ENCODE assay signal across 8 cellular contexts in the genomic region with DNA sequence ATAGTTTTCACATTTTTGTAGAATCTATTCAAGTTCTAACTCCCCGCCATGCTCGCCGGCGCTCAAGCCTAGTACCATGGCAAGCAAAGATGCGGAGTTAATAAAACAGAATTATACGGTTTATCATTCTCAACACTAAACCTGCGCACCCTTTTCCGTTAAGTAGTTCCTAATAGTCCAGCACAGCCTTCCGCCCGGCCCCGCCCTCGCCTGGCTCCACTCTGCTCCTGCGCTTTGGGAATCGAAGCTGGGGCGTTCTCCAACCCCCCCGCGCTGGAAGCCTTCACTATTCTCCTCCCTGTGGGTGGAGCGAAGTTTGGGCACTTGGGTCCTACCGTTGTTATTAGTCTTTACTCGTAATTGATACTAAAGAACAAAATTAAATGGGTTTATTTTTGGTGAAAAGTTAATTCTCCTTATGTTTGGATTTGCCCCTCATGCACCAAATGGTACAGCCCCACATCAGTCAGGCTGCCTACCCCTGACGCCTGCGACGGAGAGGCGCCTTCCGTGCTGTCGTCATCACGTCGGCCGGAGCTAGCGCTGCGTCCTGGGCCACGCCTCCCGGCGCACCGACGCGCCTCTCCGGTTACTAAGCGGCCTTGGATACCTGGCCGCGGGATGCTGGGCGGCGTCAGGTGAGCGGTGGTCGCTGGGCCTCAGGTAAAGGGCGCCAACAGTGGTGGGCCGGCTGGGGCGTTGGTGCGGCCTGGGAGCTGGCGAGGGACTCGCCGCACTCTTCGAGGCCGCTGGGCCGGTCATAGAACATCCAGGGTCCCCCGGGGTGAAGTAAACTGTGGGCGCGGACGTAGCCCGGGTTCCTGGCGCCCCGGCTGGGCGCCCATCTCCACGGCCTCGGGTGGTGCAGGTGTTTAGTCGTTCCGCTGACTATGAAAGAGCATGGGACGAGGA. TPM values are rescaled to one million over a fixed set of nuclear protein-coding genes. Genes with fewer than 3 reads are reported as not detected.
DNase-seq lines count a peak whose midpoint lies in the region; TF ChIP-seq lines count a peak whose summit lies in the region.

A gene with protein sequence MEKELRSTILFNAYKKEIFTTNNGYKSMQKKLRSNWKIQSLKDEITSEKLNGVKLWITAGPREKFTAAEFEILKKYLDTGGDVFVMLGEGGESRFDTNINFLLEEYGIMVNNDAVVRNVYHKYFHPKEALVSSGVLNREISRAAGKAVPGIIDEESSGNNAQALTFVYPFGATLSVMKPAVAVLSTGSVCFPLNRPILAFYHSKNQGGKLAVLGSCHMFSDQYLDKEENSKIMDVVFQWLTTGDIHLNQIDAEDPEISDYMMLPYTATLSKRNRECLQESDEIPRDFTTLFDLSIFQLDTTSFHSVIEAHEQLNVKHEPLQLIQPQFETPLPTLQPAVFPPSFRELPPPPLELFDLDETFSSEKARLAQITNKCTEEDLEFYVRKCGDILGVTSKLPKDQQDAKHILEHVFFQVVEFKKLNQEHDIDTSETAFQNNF (plus strand): TSS at position 546 of the 912 bp plus-strand sequence. CDS start 3,762 bp downstream, outside the sequence.

- peaks cover 17% of the 10 kb centered on the region for H3K4me1 ChIP-seq in Loucy (ENCODE audit: insufficient read depth, low read length, poor library complexity, severe bottlenecking)

- peak within 1 kb of the TSS; percentile 85 for H3K9ac ChIP-seq in Loucy (ENCODE audit: low read depth, low read length, poor library complexity, severe bottlenecking)

- H3K4me3 Mint-ChIP-seq in nephron: peak within 1 kb of the TSS; percentile 94 to 98 (median 97)
- peak within 1 kb of the TSS; percentile 90 for H3K4me3 Mint-ChIP-seq in stimulated activated naive CD8-positive, alpha-beta T cell treated with anti-CD3 and anti-CD28 coated beads, Interleukin-15, Interleukin-2, amounts not matched to agents 100 ng/mL and 50 ng/mL, for 24 hours

- peak within 1 kb of the TSS; percentile 96 for H3K4me2 ChIP-seq in Loucy (ENCODE audit: low read depth, low read length, poor library complexity, severe bottlenecking)

- H3K36me3 Mint-ChIP-seq in nephron (ENCODE audit: low read depth): peaks cover 16% of the 10 kb centered on the region
- peaks cover 9% of the 10 kb centered on the region for H3K36me3 Mint-ChIP-seq in stimulated activated naive CD8-positive, alpha-beta T cell treated with anti-CD3 and anti-CD28 coated beads, Interleukin-15, Interleukin-2, amounts not matched to agents 100 ng/mL and 50 ng/mL, for 24 hours (ENCODE audit: low read depth)

- DNase-seq in EH (ENCODE audit: low read depth): peak; percentile 90
- DNase-seq in H4 (ENCODE audit: low spot score): peak; percentile 92
- DNase-seq in activated effector memory CD4-positive, alpha-beta T cell treated with Interleukin-2 at 50 U/mL for 16 hours: peak; percentile 80
- DNase-seq in fibroblast of pulmonary artery (ENCODE audit: low read depth): peak; percentile 92

- no peaks in the 10 kb centered on the region for H3K36me3 ChIP-seq in Loucy (ENCODE audit: insufficient read depth, low read length)

- peaks cover 17% of the 10 kb centered on the region for H3K4me1 Mint-ChIP-seq in nephron
- peaks cover 20% of the 10 kb centered on the region for H3K4me1 Mint-ChIP-seq in stimulated activated naive CD8-positive, alpha-beta T cell treated with anti-CD3 and anti-CD28 coated beads, Interleukin-15, Interleukin-2, amounts not matched to agents 100 ng/mL and 50 ng/mL, for 24 hours (ENCODE audit: low read depth)

- H3K27me3 Mint-ChIP-seq in nephron (ENCODE audit: low read depth): no peaks in the 10 kb centered on the region
- peaks cover 5% of the 10 kb centered on the region for H3K27me3 Mint-ChIP-seq in stimulated activated naive CD8-positive, alpha-beta T cell treated with anti-CD3 and anti-CD28 coated beads, Interleukin-15, Interleukin-2, amounts not matched to agents 100 ng/mL and 50 ng/mL, for 24 hours

- peaks cover 5% of the 10 kb centered on the region for H4K20me1 ChIP-seq in Loucy (ENCODE audit: insufficient read depth, low read length, poor library complexity, severe bottlenecking)

- H3K4me3 ChIP-seq in Loucy (ENCODE audit: low read length, poor library complexity, severe bottlenecking) (peak within 1 kb of the TSS; percentile 98), fibroblast of pulmonary artery (replicated peaks; ENCODE audit: low read depth, low read length) (peak within 1 kb of the TSS; percentile 93)

- peak; percentile 76 for TF ChIP-seq POLR2A in Raji (IDR thresholded peaks at IDR 0.05; ENCODE audit: insufficient read depth, low read depth, low read length)

- H3K9me2 ChIP-seq in Loucy (replicated peaks; ENCODE audit: low read depth, low read length): no peaks in the 10 kb centered on the region

- peaks cover 14% of the 10 kb centered on the region; the same call in 1 of the 2 replicates for H3K79me2 ChIP-seq in Loucy (ENCODE audit: insufficient read depth, low read length)

- no peaks in the 10 kb centered on the region for H3K27me3 ChIP-seq in Loucy (ENCODE audit: insufficient read depth, low read length, poor library complexity, severe bottlenecking)

- no peak for TF ChIP-seq CTCF in Loucy (conservative IDR thresholded peaks at IDR 0.05; ENCODE audit: low read length)
- no peak for TF ChIP-seq CTCF in fibroblast of pulmonary artery (IDR thresholded peaks at IDR 0.05; ENCODE audit: low read length, missing control alignments)
- TF ChIP-seq CTCF in nephron (IDR thresholded peaks at IDR 0.05; ENCODE audit: unreplicated experiment in 3 of 3): no peak

- H3K27ac Mint-ChIP-seq in nephron: peak within 1 kb of the TSS; percentile 99 to 100 (median 100)
- H3K27ac Mint-ChIP-seq in stimulated activated naive CD8-positive, alpha-beta T cell treated with anti-CD3 and anti-CD28 coated beads, Interleukin-15, Interleukin-2, amounts not matched to agents 100 ng/mL and 50 ng/mL, for 24 hours: peak within 1 kb of the TSS; percentile 97

- peak within 1 kb of the TSS; percentile 99 for H2AFZ ChIP-seq in Loucy (ENCODE audit: low read length)

- no peaks in the 10 kb centered on the region for H3K9me3 ChIP-seq in Loucy (ENCODE audit: insufficient read depth, low read depth, low read length)

- H3K9me3 Mint-ChIP-seq in nephron: no peaks in the 10 kb centered on the region
- no peaks in the 10 kb centered on the region for H3K9me3 Mint-ChIP-seq in stimulated activated naive CD8-positive, alpha-beta T cell treated with anti-CD3 and anti-CD28 coated beads, Interleukin-15, Interleukin-2, amounts not matched to agents 100 ng/mL and 50 ng/mL, for 24 hours

- H3F3A ChIP-seq in Loucy (ENCODE audit: low read depth): no peaks in the 10 kb centered on the region

RNA-seq across cellular contexts. Expression of the gene that starts here (rescaled TPM):
- 32.1 TPM in 2 replicates for total RNA-seq in H4 (2014; rRNA removed; shearing (Covaris generic))

Comparison
In these comparisons a context has a peak if more than half of its experiments do, and no peak if none do; other contexts are left out.
1. Peak in every context shown above with its lines: DNase-seq and H3K4me3 ChIP-seq.